In the genomic region with DNA sequence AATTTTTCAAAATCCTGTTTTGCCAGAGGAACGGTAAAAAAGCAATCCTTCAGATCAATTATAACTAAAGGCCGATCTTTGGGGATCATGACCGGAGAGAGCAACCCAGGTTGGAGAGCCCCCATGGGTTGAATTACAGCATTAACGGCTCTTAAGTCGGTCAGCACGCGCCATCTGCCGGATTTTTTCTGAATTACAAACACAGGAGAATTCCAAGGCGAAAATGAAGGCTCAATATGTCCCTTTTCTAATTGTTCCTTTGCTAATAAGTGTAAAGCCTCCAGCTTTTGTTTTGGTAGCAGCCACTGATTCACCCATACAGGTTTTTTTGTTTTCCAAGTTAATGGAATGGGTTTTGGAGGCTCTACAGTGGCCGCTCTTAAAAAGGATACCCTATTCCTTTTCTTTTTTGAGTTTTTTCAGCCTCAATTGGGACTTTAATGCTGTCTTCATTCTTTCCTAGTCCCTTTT, we compare ENCODE assay signal across 8 cellular contexts. TPM values are rescaled to one million over a fixed set of nuclear protein-coding genes. Genes with fewer than 3 reads are reported as not detected.
A peak's percentile ranks its signal among the peaks of the same experiment; 100 is the strongest.
DNase-seq lines count a peak whose midpoint lies in the region; ATAC-seq and TF ChIP-seq lines count a peak whose summit lies in the region.

No MANE protein-coding gene starts in this region.

- H3K27me3 Mint-ChIP-seq in GM23338 (ENCODE audit: insufficient read depth, low read depth, poor library complexity), result peaks cover 8% of the 10 kb centered on the region
- no peaks in the 10 kb centered on the region for H3K27me3 Mint-ChIP-seq in activated CD4-positive, alpha-beta T cell treated with anti-CD3 and anti-CD28 coated beads for 36 hours

- no peak overlapping the region for H3K4me3 ChIP-seq in AG04449 (ENCODE audit: low read depth, low read length)
- no peak overlapping the region for H3K4me3 ChIP-seq in GM23338

- H3K27ac ChIP-seq in GM23338 (ENCODE audit: low read depth), result 0 out of 2 replicates have a peak overlapping the region, but pooled peaks have one; percentile 35

- POLR2A ChIA-PET in AG04449 (lab: Yijun Ruan, JAX), result no interaction called here
- POLR2A ChIA-PET in activated CD4-positive, alpha-beta T cell treated with anti-CD3 and anti-CD28 coated beads for 36 hours (lab: Charles Lee), result no interaction called here

- H3K27me3 ChIP-seq in GM23338 (ENCODE audit: insufficient read depth), result no peaks in the 10 kb centered on the region

- no peaks in the 10 kb centered on the region for H4K20me1 ChIP-seq in GM23338 (replicated peaks; ENCODE audit: insufficient read depth)

- CTCF ChIA-PET in AG04449 (lab: Yijun Ruan, JAX), result interaction anchor here (0.7 to 3.7 kb wide), 10 partner anchors 9 to 245 kb away, joined by 3 to 48 read pairs (median 3); partner anchors contain the start of genes KLHDC3 and MEA1
- CTCF ChIA-PET in activated CD4-positive, alpha-beta T cell treated with anti-CD3 and anti-CD28 coated beads for 36 hours (lab: Charles Lee), result interaction anchor here (0.6 to 2.2 kb wide), 10 partner anchors 9 to 587 kb away, joined by 3 to 8 read pairs (median 4); no protein-coding TSS in a partner anchor

- H3K4me3 Mint-ChIP-seq in GM23338, result peak overlapping the region; percentile 47; the same call in 2 of the 3 replicates
- no peak overlapping the region for H3K4me3 Mint-ChIP-seq in activated CD4-positive, alpha-beta T cell treated with anti-CD3 and anti-CD28 coated beads for 36 hours

- H3K79me2 ChIP-seq in GM23338 (replicated peaks; ENCODE audit: insufficient read depth), result no peaks in the 10 kb centered on the region

- no peaks in the 10 kb centered on the region for H3K36me3 ChIP-seq in GM23338 (ENCODE audit: insufficient read depth)

- intact Hi-C loops in activated CD4-positive, alpha-beta T cell treated with anti-CD3 and anti-CD28 coated beads for 36 hours (cut with DNase I, micrococcal nuclease), result loop anchor here (1.0 to 2.0 kb wide), 5 partner anchors 9 to 238 kb away; partner anchors contain the start of gene RPL7L1 (in 1 of the 2)

- no peak overlapping the region for H3K27ac Mint-ChIP-seq in GM23338
- no peak overlapping the region for H3K27ac Mint-ChIP-seq in activated CD4-positive, alpha-beta T cell treated with anti-CD3 and anti-CD28 coated beads for 36 hours

- H3K4me1 ChIP-seq in GM23338 (ENCODE audit: insufficient read depth), result peaks cover 20% of the 10 kb centered on the region

- H3K4me2 ChIP-seq in GM23338, result peak overlapping the region; percentile 47; the same call in 1 of the 2 replicates

- peak overlapping the region; percentile 82; the same call in 1 of the 2 replicates for H2AFZ ChIP-seq in GM23338

- 0 out of 2 replicates have a peak, but pooled peaks cover 3% of the 10 kb centered on the region for H3F3A ChIP-seq in GM23338 (replicated peaks; ENCODE audit: low read depth)

- peaks cover 33% of the 10 kb centered on the region for H3K4me1 Mint-ChIP-seq in GM23338
- H3K4me1 Mint-ChIP-seq in activated CD4-positive, alpha-beta T cell treated with anti-CD3 and anti-CD28 coated beads for 36 hours, result peaks cover 9% of the 10 kb centered on the region

- TF ChIP-seq CTCF in AG04449 (IDR thresholded peaks at IDR 0.05; ENCODE audit: insufficient read depth, low read length, missing control alignments), result peak; percentile 41
- TF ChIP-seq CTCF in GM23338 (conservative IDR thresholded peaks at IDR 0.05; ENCODE audit: low read depth in 2 of 2), result peak; percentile 79 to 85

- H3K36me3 Mint-ChIP-seq in GM23338 (ENCODE audit: low read depth), result no peaks in the 10 kb centered on the region
- H3K36me3 Mint-ChIP-seq in activated CD4-positive, alpha-beta T cell treated with anti-CD3 and anti-CD28 coated beads for 36 hours (ENCODE audit: low read depth), result no peaks in the 10 kb centered on the region

- ATAC-seq in GM23338 (no peak), GM21528 (IDR thresholded peaks at IDR 0.05; ENCODE audit: low FRiP score, unreplicated experiment) (no peak)
- ATAC-seq in activated CD4-positive, alpha-beta T cell treated with anti-CD3 and anti-CD28 coated beads for 36 hours, result no peak

- H3K9me2 ChIP-seq in GM23338 (ENCODE audit: insufficient read depth), result no peaks in the 10 kb centered on the region

- DNase-seq in AG04449 (ENCODE audit: low read depth, low spot score) (no peak), GM23338 (ENCODE audit: low spot score) (peak; percentile 92), NCI-H524 treated with DMSO at 0.1 percent for 48 hours (lab: John Stamatoyannopoulos, UW) (peak; percentile 29), dedifferentiated amniotic fluid mesenchymal stem cell (ENCODE audit: extremely low spot score) (peak; percentile 70), midbrain (lab: John Stamatoyannopoulos, UW) (peak; percentile 85)
- DNase-seq in activated CD4-positive, alpha-beta T cell treated with anti-CD3 and anti-CD28 coated beads for 36 hours, result peak; percentile 82
- peak; percentile 21 to 74 for DNase-seq in stimulated activated CD8-positive, alpha-beta memory T cell treated with anti-CD3 and anti-CD28 coated beads, Interleukin-4, amount 100 ng/mL, for 4 hours (ENCODE audit: low read depth in 2 of 2, low spot score in 1 of 2)

- H3K9me3 Mint-ChIP-seq in GM23338, result no peaks in the 10 kb centered on the region
- H3K9me3 Mint-ChIP-seq in activated CD4-positive, alpha-beta T cell treated with anti-CD3 and anti-CD28 coated beads for 36 hours (ENCODE audit: low read depth), result no peaks in the 10 kb centered on the region

TF ChIP-seq in GM23338, 12 proteins besides CTCF, POLR2A, EP300 and RAD21 (continues in another document):
- no peak for TF ChIP-seq EZH2phosphoT487 (IDR thresholded peaks at IDR 0.05; ENCODE audit: unreplicated experiment)
- TF ChIP-seq, protein P1, sequence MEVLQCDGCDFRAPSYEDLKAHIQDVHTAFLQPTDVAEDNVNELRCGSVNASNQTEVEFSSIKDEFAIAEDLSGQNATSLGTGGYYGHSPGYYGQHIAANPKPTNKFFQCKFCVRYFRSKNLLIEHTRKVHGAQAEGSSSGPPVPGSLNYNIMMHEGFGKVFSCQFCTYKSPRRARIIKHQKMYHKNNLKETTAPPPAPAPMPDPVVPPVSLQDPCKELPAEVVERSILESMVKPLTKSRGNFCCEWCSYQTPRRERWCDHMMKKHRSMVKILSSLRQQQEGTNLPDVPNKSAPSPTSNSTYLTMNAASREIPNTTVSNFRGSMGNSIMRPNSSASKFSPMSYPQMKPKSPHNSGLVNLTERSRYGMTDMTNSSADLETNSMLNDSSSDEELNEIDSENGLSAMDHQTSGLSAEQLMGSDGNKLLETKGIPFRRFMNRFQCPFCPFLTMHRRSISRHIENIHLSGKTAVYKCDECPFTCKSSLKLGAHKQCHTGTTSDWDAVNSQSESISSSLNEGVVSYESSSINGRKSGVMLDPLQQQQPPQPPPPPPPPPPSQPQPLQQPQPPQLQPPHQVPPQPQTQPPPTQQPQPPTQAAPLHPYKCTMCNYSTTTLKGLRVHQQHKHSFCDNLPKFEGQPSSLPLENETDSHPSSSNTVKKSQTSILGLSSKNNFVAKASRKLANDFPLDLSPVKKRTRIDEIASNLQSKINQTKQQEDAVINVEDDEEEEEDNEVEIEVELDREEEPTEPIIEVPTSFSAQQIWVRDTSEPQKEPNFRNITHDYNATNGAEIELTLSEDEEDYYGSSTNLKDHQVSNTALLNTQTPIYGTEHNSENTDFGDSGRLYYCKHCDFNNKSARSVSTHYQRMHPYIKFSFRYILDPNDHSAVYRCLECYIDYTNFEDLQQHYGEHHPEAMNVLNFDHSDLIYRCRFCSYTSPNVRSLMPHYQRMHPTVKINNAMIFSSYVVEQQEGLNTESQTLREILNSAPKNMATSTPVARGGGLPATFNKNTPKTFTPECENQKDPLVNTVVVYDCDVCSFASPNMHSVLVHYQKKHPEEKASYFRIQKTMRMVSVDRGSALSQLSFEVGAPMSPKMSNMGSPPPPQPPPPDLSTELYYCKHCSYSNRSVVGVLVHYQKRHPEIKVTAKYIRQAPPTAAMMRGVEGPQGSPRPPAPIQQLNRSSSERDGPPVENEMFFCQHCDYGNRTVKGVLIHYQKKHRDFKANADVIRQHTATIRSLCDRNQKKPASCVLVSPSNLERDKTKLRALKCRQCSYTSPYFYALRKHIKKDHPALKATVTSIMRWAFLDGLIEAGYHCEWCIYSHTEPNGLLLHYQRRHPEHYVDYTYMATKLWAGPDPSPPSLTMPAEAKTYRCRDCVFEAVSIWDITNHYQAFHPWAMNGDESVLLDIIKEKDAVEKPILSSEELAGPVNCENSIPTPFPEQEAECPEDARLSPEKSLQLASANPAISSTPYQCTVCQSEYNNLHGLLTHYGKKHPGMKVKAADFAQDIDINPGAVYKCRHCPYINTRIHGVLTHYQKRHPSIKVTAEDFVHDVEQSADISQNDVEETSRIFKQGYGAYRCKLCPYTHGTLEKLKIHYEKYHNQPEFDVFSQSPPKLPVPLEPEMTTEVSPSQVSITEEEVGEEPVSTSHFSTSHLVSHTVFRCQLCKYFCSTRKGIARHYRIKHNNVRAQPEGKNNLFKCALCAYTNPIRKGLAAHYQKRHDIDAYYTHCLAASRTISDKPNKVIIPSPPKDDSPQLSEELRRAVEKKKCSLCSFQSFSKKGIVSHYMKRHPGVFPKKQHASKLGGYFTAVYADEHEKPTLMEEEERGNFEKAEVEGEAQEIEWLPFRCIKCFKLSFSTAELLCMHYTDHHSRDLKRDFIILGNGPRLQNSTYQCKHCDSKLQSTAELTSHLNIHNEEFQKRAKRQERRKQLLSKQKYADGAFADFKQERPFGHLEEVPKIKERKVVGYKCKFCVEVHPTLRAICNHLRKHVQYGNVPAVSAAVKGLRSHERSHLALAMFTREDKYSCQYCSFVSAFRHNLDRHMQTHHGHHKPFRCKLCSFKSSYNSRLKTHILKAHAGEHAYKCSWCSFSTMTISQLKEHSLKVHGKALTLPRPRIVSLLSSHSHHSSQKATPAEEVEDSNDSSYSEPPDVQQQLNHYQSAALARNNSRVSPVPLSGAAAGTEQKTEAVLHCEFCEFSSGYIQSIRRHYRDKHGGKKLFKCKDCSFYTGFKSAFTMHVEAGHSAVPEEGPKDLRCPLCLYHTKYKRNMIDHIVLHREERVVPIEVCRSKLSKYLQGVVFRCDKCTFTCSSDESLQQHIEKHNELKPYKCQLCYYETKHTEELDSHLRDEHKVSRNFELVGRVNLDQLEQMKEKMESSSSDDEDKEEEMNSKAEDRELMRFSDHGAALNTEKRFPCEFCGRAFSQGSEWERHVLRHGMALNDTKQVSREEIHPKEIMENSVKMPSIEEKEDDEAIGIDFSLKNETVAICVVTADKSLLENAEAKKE (CRISPR knock-in tag; IDR thresholded peaks at IDR 0.05), result no peak

RNA-seq across cellular contexts. Expression of gene PTCRA, which starts 16.9 kb away (rescaled TPM):
- total RNA-seq in GM23338 (2014; rRNA removed; shearing (Covaris generic)), result not detected in 2 replicates
- polyA plus RNA-seq in GM23338 (2016; fragmentation: Nextera tagmentation; extraction: Ambion mirVana), result 0.30 TPM in 1 of 2 replicates, not detected in the other
- not detected for total RNA-seq in activated CD4-positive, alpha-beta T cell treated with anti-CD3 and anti-CD28 coated beads for 36 hours

RNA-seq across cellular contexts. Expression of gene RPL7L1, which starts 19.5 kb away (rescaled TPM):
- total RNA-seq in GM23338 (2014; rRNA removed; shearing (Covaris generic)), result 109 and 124 TPM in 2 replicates
- polyA plus RNA-seq in GM23338 (2016; fragmentation: Nextera tagmentation; extraction: Ambion mirVana), result 82.1 and 86.9 TPM in 2 replicates
- 100 to 1,000 TPM; 124 to 152 TPM for total RNA-seq in activated CD4-positive, alpha-beta T cell treated with anti-CD3 and anti-CD28 coated beads for 36 hours

RNA-seq across cellular contexts. Expression of gene CNPY3, which starts 30.4 kb away (rescaled TPM):
- 66.3 and 67.0 TPM in 2 replicates for total RNA-seq in GM23338 (2014; rRNA removed; shearing (Covaris generic))
- polyA plus RNA-seq in GM23338 (2016; fragmentation: Nextera tagmentation; extraction: Ambion mirVana), result 68.5 and 74.5 TPM in 2 replicates
- total RNA-seq in activated CD4-positive, alpha-beta T cell treated with anti-CD3 and anti-CD28 coated beads for 36 hours, result 10 to 100 TPM; 33.0 to 34.3 TPM
